10 cellular contexts compared by ENCODE assay signal in the genomic region with DNA sequence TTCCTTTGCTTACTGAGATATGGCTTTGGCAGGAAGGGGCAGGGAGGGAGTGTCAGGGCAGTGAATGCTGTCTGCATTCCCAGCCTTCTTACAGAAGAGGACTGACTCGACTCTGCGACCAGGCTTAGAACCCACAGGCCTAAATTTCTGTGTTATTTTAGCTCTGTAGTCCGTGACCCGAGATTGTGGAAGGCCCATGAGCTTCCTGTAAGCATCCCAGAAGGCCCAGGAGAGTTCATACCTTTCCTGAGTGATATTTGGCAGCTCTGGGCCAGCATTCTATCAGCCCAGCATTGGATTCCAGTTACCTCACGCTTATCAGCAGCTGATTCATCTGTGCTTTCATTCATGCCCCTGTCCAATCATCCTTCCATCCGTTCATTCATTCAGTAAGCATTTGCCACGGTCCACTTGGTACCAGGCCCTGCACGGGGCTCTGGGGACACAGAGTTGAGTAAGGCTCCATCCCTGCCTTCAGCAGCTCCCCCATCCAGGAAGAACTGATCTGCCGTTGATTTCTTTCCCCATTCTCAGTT. TPM values are rescaled to one million over a fixed set of nuclear protein-coding genes. Genes with fewer than 3 reads are reported as not detected.
DNase-seq lines count a peak whose midpoint lies in the region; ATAC-seq and TF ChIP-seq lines count a peak whose summit lies in the region.
"Had no signal": no experiment of that assay in that cellular context is flagged by ENCODE, and none has a peak within 500 bp of the region (broad histone marks: within the 10 kb centered on the region; RNA-seq: fewer than 3 reads in every experiment).

No MANE protein-coding gene starts in this region.

- H3K9me3 ChIP-seq in SK-N-SH (no peaks in the 10 kb centered on the region), gastroesophageal sphincter (no peaks in the 10 kb centered on the region), skeletal muscle satellite cell (replicated peaks; ENCODE audit: low read length) (no peaks in the 10 kb centered on the region)
- H3K9me3 ChIP-seq in effector memory CD4-positive, alpha-beta T cell (ENCODE audit: control insufficient read depth, low read length), result no peaks in the 10 kb centered on the region

- H3K27ac ChIP-seq in SK-N-SH (ENCODE audit: low read depth in 2 of 2, low read length in 1 of 2) (peak overlapping the region in 1 of 2 experiments; percentile 89; a peak in 2 of 4 replicates), gastroesophageal sphincter (peak overlapping the region; percentile 43 to 80 (median 64))
- H3K27ac ChIP-seq in effector memory CD4-positive, alpha-beta T cell (ENCODE audit: insufficient read depth, low read length, poor library complexity, severe bottlenecking), result no peak overlapping the region

- peak overlapping the region in 1 of 2 donors; percentile 49 for H3K27ac Mint-ChIP-seq in activated naive CD4-positive, alpha-beta T cell treated with anti-CD3 and anti-CD28 coated beads, Interleukin-2, amount 50 U/mL, for 72 hours
- H3K27ac Mint-ChIP-seq: activated naive CD8-positive, alpha-beta T cell had no signal

- POLR2A ChIA-PET in SK-N-SH (lab: Yijun Ruan, JAX), result no interaction called here

- no peaks in the 10 kb centered on the region for H3K79me2 ChIP-seq in SK-N-SH (ENCODE audit: insufficient read depth)

- ATAC-seq in gastroesophageal sphincter, result peak; percentile 81
- no peak for ATAC-seq in GM18907 (IDR thresholded peaks at IDR 0.05; ENCODE audit: unreplicated experiment)
- ATAC-seq in activated naive CD4-positive, alpha-beta T cell treated with anti-CD3 and anti-CD28 coated beads, Interleukin-2, amount 50 U/mL, for 72 hours, result no peak

- no peaks in the 10 kb centered on the region for H3K9me2 ChIP-seq in SK-N-SH

- no peak overlapping the region for H2AFZ ChIP-seq in SK-N-SH (ENCODE audit: low read depth)

- peaks cover 35% of the 10 kb centered on the region for H3F3A ChIP-seq in SK-N-SH (replicated peaks; ENCODE audit: insufficient read depth)

- 7% methylated on average over 9 of the region's 9 CpGs for WGBS in SK-N-SH (ENCODE audit: low lambda C conversion rate)
- 18 to 44% methylated on average over 7 of the region's 9 CpGs for WGBS in gastroesophageal sphincter (ENCODE audit: low coverage in 1 of 2), 2 donors

- no peaks in the 10 kb centered on the region for H3K36me3 Mint-ChIP-seq in activated naive CD4-positive, alpha-beta T cell treated with anti-CD3 and anti-CD28 coated beads, Interleukin-2, amount 50 U/mL, for 72 hours

- H3K4me1 ChIP-seq in SK-N-SH (ENCODE audit: control insufficient read depth in 1 of 2, insufficient read depth in 2 of 2, low read depth in 1 of 2, low read length in 1 of 2) (peaks cover 0 to 19% of the 10 kb centered on the region in 2 experiments; a peak in 2 of 4 replicates), gastroesophageal sphincter (peaks cover 0 to 23% (median 15%) of the 10 kb centered on the region in 3 donors), skeletal muscle satellite cell (ENCODE audit: control insufficient read depth, insufficient read depth, low read length) (peaks cover 41% of the 10 kb centered on the region)
- H3K4me1 ChIP-seq in effector memory CD4-positive, alpha-beta T cell (ENCODE audit: control insufficient read depth, insufficient read depth, low read length, poor library complexity, severe bottlenecking), result no peaks in the 10 kb centered on the region

- H3K4me2 ChIP-seq in SK-N-SH (peak overlapping the region; percentile 55), skeletal muscle satellite cell (ENCODE audit: low read length) (peak overlapping the region; percentile 39)

- CTCF ChIA-PET in SK-N-SH (lab: Yijun Ruan, JAX), result interaction anchor here (0.7 to 23.2 kb wide), 16 partner anchors 10 to 234 kb away, joined by 3 to 508 read pairs (median 10); partner anchors contain the start of gene DUSP1

- H3K27me3 ChIP-seq in SK-N-SH (ENCODE audit: insufficient read depth) (no peaks in the 10 kb centered on the region), gastroesophageal sphincter (no peaks in the 10 kb centered on the region), skeletal muscle satellite cell (ENCODE audit: control insufficient read depth, insufficient read depth, low read length) (no peaks in the 10 kb centered on the region)
- no peaks in the 10 kb centered on the region for H3K27me3 ChIP-seq in effector memory CD4-positive, alpha-beta T cell (replicated peaks; ENCODE audit: control insufficient read depth, insufficient read depth, low read length, poor library complexity, severe bottlenecking)

- H4K20me1 ChIP-seq in SK-N-SH (ENCODE audit: insufficient read depth), result no peaks in the 10 kb centered on the region

- H3K9ac ChIP-seq in SK-N-SH (peak overlapping the region; percentile 57), skeletal muscle satellite cell (ENCODE audit: low read depth, low read length) (peak overlapping the region; percentile 80)

- TF ChIP-seq CTCF in SK-N-SH (IDR thresholded peaks at IDR 0.05) (no peak), gastroesophageal sphincter (IDR thresholded peaks at IDR 0.05) (no peak)

- TF ChIP-seq EP300 in SK-N-SH (IDR thresholded peaks at IDR 0.05; ENCODE audit: borderline replicate concordance in 1 of 2, low read depth in 1 of 2, low read length in 1 of 2) (peak in 1 of 2 experiments; percentile 87; a peak in 2 of 4 replicates), gastroesophageal sphincter (IDR thresholded peaks at IDR 0.05) (no peak)

- H3K4me3 ChIP-seq in SK-N-SH (ENCODE audit: low read depth in 2 of 2, low read length in 1 of 2) (no peak overlapping the region), gastroesophageal sphincter (no peak overlapping the region), skeletal muscle satellite cell (ENCODE audit: low read length) (no peak overlapping the region)
- H3K4me3 ChIP-seq in effector memory CD4-positive, alpha-beta T cell (ENCODE audit: insufficient read depth, low read depth, low read length, poor library complexity, severe bottlenecking), result no peak overlapping the region

- DNase-seq in ELR (ENCODE audit: low read depth) (peak; percentile 98), SK-N-SH (no peak), NCI-H1048 (lab: John Stamatoyannopoulos, UW) (no peak)
- no peak for DNase-seq in effector memory CD4-positive, alpha-beta T cell
- DNase-seq in activated naive CD4-positive, alpha-beta T cell treated with anti-CD3 and anti-CD28 coated beads, Interleukin-2, amount 50 U/mL, for 72 hours (ENCODE audit: low spot score in 2 of 2), result no peak
- DNase-seq: NCI-H1436 had no signal

- no peak for TF ChIP-seq RAD21 in SK-N-SH (IDR thresholded peaks at IDR 0.05; ENCODE audit: low read length)

- H3K36me3 ChIP-seq in SK-N-SH (replicated peaks in 1 of 2; ENCODE audit: control insufficient read depth in 1 of 2, insufficient read depth in 2 of 2, low read length in 1 of 2) (peaks cover 6 to 10% of the 10 kb centered on the region in 2 experiments), gastroesophageal sphincter (peaks cover 0 to 49% of the 10 kb centered on the region in 2 donors), skeletal muscle satellite cell (ENCODE audit: insufficient read depth, low read length) (peaks cover 54% of the 10 kb centered on the region)
- peaks cover 23% of the 10 kb centered on the region for H3K36me3 ChIP-seq in effector memory CD4-positive, alpha-beta T cell (ENCODE audit: control insufficient read depth, insufficient read depth, low read length)

- no peaks in the 10 kb centered on the region for H3K9me3 Mint-ChIP-seq in activated naive CD4-positive, alpha-beta T cell treated with anti-CD3 and anti-CD28 coated beads, Interleukin-2, amount 50 U/mL, for 72 hours

- TF ChIP-seq POLR2A in gastroesophageal sphincter (IDR thresholded peaks at IDR 0.05), result no peak

TF ChIP-seq in SK-N-SH, 30 proteins besides CTCF, POLR2A, EP300 and RAD21 (continues in another document):
- TF ChIP-seq ELF1 (IDR thresholded peaks at IDR 0.05) (peak; percentile 31; the same call in 1 of the 2 replicates), RXRA (IDR thresholded peaks at IDR 0.05; ENCODE audit: borderline replicate concordance, low read depth) (peak; percentile 67; the same call in 1 of the 2 replicates), TEAD4 (IDR thresholded peaks at IDR 0.05; ENCODE audit: borderline replicate concordance, insufficient read depth) (peak; percentile 69; the same call in 1 of the 2 replicates), FOXM1 (IDR thresholded peaks at IDR 0.05; ENCODE audit: low read depth) (peak; percentile 26; the same call in 1 of the 2 replicates), FOSL2 (IDR thresholded peaks at IDR 0.05; ENCODE audit: borderline replicate concordance, low read depth) (peak; percentile 94), SIN3A (IDR thresholded peaks at IDR 0.05; ENCODE audit: borderline replicate concordance, low read depth, low read length) (no peak), JUND (IDR thresholded peaks at IDR 0.05) (peak; percentile 87), MXI1 (IDR thresholded peaks at IDR 0.05; ENCODE audit: low read depth, low read length) (no peak), NFIC (IDR thresholded peaks at IDR 0.05; ENCODE audit: borderline replicate concordance) (peak; percentile 82)
- TF ChIP-seq, protein P1, sequence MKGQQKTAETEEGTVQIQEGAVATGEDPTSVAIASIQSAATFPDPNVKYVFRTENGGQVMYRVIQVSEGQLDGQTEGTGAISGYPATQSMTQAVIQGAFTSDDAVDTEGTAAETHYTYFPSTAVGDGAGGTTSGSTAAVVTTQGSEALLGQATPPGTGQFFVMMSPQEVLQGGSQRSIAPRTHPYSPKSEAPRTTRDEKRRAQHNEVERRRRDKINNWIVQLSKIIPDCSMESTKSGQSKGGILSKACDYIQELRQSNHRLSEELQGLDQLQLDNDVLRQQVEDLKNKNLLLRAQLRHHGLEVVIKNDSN (IDR thresholded peaks at IDR 0.05; ENCODE audit: borderline replicate concordance, low read depth), result no peak
- TF ChIP-seq, protein P2, sequence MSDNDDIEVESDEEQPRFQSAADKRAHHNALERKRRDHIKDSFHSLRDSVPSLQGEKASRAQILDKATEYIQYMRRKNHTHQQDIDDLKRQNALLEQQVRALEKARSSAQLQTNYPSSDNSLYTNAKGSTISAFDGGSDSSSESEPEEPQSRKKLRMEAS (IDR thresholded peaks at IDR 0.05; ENCODE audit: low read depth), result peak; percentile 52

RNA-seq across cellular contexts. Expression of gene RPL26L1, which starts 28.2 kb away (rescaled TPM):
- 193 and 212 TPM in 2 replicates for polyA plus RNA-seq in SK-N-SH (2012; rRNA removed)
- polyA plus RNA-seq in SK-N-SH (2012; cell fraction: cytosol; rRNA removed), result 199 and 206 TPM in 2 replicates
- polyA plus RNA-seq in SK-N-SH (2012; cell fraction: nucleus; rRNA removed), result 86.4 and 89.6 TPM in 2 replicates
- 10 to 100 TPM; 14.7 to 34.9 (median 22.5) TPM for total RNA-seq in gastroesophageal sphincter
- 67.7 and 73.2 TPM in 2 replicates for total RNA-seq in skeletal muscle satellite cell (2012; rRNA removed)
- 10 to 100 TPM; 53.5 to 61.6 TPM for total RNA-seq in activated naive CD4-positive, alpha-beta T cell treated with anti-CD3 and anti-CD28 coated beads, Interleukin-2, amount 50 U/mL, for 72 hours

RNA-seq across cellular contexts. Expression of gene ATP6V0E1, which starts 52.5 kb away (rescaled TPM):
- 215 and 243 TPM in 2 replicates for polyA plus RNA-seq in SK-N-SH (2012; rRNA removed)
- 278 and 338 TPM in 2 replicates for polyA plus RNA-seq in SK-N-SH (2012; cell fraction: cytosol; rRNA removed)
- 73.7 and 85.6 TPM in 2 replicates for polyA plus RNA-seq in SK-N-SH (2012; cell fraction: nucleus; rRNA removed)
- total RNA-seq in gastroesophageal sphincter, result 100 to 1,000 TPM in 3 of 4 donors, 10 to 100 TPM in 1; 94.0 to 163 (median 124) TPM
- total RNA-seq in skeletal muscle satellite cell (2012; rRNA removed), result 162 and 237 TPM in 2 replicates
- 10 to 100 TPM; 84.7 to 88.3 TPM for total RNA-seq in activated naive CD4-positive, alpha-beta T cell treated with anti-CD3 and anti-CD28 coated beads, Interleukin-2, amount 50 U/mL, for 72 hours
